ENCODE assay signal across 1 cellular context in genomic region chr1:94236021-94236491, GRCh38.
TF ChIP-seq lines count a peak whose summit lies in the region.

No MANE protein-coding gene starts in this region.

TF ChIP-seq in GM23338, 12 proteins besides CTCF, POLR2A, EP300 and RAD21 (continued from another document):
- TF ChIP-seq, protein P1, sequence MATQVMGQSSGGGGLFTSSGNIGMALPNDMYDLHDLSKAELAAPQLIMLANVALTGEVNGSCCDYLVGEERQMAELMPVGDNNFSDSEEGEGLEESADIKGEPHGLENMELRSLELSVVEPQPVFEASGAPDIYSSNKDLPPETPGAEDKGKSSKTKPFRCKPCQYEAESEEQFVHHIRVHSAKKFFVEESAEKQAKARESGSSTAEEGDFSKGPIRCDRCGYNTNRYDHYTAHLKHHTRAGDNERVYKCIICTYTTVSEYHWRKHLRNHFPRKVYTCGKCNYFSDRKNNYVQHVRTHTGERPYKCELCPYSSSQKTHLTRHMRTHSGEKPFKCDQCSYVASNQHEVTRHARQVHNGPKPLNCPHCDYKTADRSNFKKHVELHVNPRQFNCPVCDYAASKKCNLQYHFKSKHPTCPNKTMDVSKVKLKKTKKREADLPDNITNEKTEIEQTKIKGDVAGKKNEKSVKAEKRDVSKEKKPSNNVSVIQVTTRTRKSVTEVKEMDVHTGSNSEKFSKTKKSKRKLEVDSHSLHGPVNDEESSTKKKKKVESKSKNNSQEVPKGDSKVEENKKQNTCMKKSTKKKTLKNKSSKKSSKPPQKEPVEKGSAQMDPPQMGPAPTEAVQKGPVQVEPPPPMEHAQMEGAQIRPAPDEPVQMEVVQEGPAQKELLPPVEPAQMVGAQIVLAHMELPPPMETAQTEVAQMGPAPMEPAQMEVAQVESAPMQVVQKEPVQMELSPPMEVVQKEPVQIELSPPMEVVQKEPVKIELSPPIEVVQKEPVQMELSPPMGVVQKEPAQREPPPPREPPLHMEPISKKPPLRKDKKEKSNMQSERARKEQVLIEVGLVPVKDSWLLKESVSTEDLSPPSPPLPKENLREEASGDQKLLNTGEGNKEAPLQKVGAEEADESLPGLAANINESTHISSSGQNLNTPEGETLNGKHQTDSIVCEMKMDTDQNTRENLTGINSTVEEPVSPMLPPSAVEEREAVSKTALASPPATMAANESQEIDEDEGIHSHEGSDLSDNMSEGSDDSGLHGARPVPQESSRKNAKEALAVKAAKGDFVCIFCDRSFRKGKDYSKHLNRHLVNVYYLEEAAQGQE (IDR thresholded peaks at IDR 0.05; ENCODE audit: unreplicated experiment) = no peak
- TF ChIP-seq EZH2phosphoT487 (IDR thresholded peaks at IDR 0.05; ENCODE audit: unreplicated experiment) (no peak), ZNF114 (CRISPR knock-in tag; IDR thresholded peaks at IDR 0.05) (no peak), POLR2AphosphoS5 (IDR thresholded peaks at IDR 0.05; ENCODE audit: low read depth) (no peak), CREB1 (CRISPR knock-in tag; IDR thresholded peaks at IDR 0.05; ENCODE audit: low read depth) (no peak), ETS1 (IDR thresholded peaks at IDR 0.05) (no peak), STAT1 (IDR thresholded peaks at IDR 0.05; ENCODE audit: unreplicated experiment) (no peak)
